Comparison of ENCODE assay signal across 25 cellular contexts in genomic region chr10:124204726-124205125, GRCh38.
"Had no signal": no experiment of that assay in that cellular context is flagged by ENCODE, and none has a peak within 500 bp of the region (broad histone marks: within the 10 kb centered on the region; RNA-seq: fewer than 3 reads in every experiment).

No MANE protein-coding gene starts in this region.

- H3K36me3 ChIP-seq: ascending aorta, MG63 had no signal

- H3K27ac ChIP-seq: ascending aorta, body of pancreas, SK-N-MC, VCaP had no signal

- H3K27me3 ChIP-seq: ascending aorta, body of pancreas, MG63 had no signal

- H3K9me3 ChIP-seq: ascending aorta, body of pancreas, MG63 had no signal

- DNase-seq: activated CD4-positive, alpha-beta memory T cell treated with anti-CD3 and anti-CD28 coated beads for 36 hours; activated CD4-positive, alpha-beta T cell treated with anti-CD3 and anti-CD28 coated beads, Interleukin-2, amount 10 ng/mL, durations not matched to agents 7 days and 5 days; activated CD4-positive, CD25-positive, alpha-beta regulatory T cell; activated effector memory CD4-positive, alpha-beta T cell treated with anti-CD3 and anti-CD28 coated beads, Interleukin-2, amount 50 U/mL, for 16 hours; activated naive CD4-positive, alpha-beta T cell treated with Interleukin-2 at 50 U/mL for 16 hours; activated naive CD8-positive, alpha-beta T cell treated with anti-CD3 and anti-CD28 coated beads, Interleukin-2, amount 50 U/mL, for 24 hours; activated T-cell treated with anti-CD3 and anti-CD28 coated beads, Interleukin-2, amount 50 U/mL, for 4 hours; amniotic stem cell; body of pancreas; MG63; NCI-H1105; NCI-H1436; NCI-H1694 treated with DMSO at 0.1 percent for 48 hours; NCI-H2029 treated with DMSO at 0.1 percent for 48 hours; NCI-H2171; NCI-H2227 treated with DMSO at 0.1 percent for 48 hours; NCI-H446 treated with DMSO at 0.1 percent for 48 hours; NCI-H526 treated with DMSO at 0.1 percent for 48 hours; T-cell; T-helper 2 cell; T1000 had no signal

- H3K4me3 ChIP-seq: ascending aorta, body of pancreas, MG63, SK-N-MC had no signal

- H3K4me1 ChIP-seq: ascending aorta, body of pancreas had no signal

- ATAC-seq: activated naive CD4-positive, alpha-beta T cell treated with anti-CD3 and anti-CD28 coated beads, Interleukin-2, amount 50 U/mL, for 72 hours; activated naive CD8-positive, alpha-beta T cell treated with anti-CD3 and anti-CD28 coated beads, Interleukin-2, amount 50 U/mL, for 24 hours; activated T-cell treated with anti-CD3 and anti-CD28 coated beads, Interleukin-2, amount 50 U/mL, for 4 hours; body of pancreas; T-cell had no signal
